2 cellular contexts compared by ENCODE assay signal in genomic region chr15:68894208-68894607, GRCh38.
TF ChIP-seq lines count a peak whose summit lies in the region.

No MANE protein-coding gene starts in this region.

TF ChIP-seq in GM23338, 12 proteins besides CTCF, POLR2A, EP300 and RAD21:
- TF ChIP-seq POLR2AphosphoS5 (IDR thresholded peaks at IDR 0.05; ENCODE audit: low read depth) (no peak), JUNB (IDR thresholded peaks at IDR 0.05; ENCODE audit: unreplicated experiment) (no peak), ZNF114 (CRISPR knock-in tag; IDR thresholded peaks at IDR 0.05) (no peak), ZNF331 (CRISPR knock-in tag; IDR thresholded peaks at IDR 0.05; ENCODE audit: low read depth) (no peak), EZH2phosphoT487 (IDR thresholded peaks at IDR 0.05; ENCODE audit: unreplicated experiment) (no peak), CREB1 (CRISPR knock-in tag; IDR thresholded peaks at IDR 0.05; ENCODE audit: low read depth) (no peak), STAT1 (IDR thresholded peaks at IDR 0.05; ENCODE audit: unreplicated experiment) (no peak), NANOG (IDR thresholded peaks at IDR 0.05; ENCODE audit: borderline replicate concordance) (no peak), EZH2 (IDR thresholded peaks at IDR 0.05; ENCODE audit: low read depth, unreplicated experiment) (no peak)
- TF ChIP-seq, protein P1, sequence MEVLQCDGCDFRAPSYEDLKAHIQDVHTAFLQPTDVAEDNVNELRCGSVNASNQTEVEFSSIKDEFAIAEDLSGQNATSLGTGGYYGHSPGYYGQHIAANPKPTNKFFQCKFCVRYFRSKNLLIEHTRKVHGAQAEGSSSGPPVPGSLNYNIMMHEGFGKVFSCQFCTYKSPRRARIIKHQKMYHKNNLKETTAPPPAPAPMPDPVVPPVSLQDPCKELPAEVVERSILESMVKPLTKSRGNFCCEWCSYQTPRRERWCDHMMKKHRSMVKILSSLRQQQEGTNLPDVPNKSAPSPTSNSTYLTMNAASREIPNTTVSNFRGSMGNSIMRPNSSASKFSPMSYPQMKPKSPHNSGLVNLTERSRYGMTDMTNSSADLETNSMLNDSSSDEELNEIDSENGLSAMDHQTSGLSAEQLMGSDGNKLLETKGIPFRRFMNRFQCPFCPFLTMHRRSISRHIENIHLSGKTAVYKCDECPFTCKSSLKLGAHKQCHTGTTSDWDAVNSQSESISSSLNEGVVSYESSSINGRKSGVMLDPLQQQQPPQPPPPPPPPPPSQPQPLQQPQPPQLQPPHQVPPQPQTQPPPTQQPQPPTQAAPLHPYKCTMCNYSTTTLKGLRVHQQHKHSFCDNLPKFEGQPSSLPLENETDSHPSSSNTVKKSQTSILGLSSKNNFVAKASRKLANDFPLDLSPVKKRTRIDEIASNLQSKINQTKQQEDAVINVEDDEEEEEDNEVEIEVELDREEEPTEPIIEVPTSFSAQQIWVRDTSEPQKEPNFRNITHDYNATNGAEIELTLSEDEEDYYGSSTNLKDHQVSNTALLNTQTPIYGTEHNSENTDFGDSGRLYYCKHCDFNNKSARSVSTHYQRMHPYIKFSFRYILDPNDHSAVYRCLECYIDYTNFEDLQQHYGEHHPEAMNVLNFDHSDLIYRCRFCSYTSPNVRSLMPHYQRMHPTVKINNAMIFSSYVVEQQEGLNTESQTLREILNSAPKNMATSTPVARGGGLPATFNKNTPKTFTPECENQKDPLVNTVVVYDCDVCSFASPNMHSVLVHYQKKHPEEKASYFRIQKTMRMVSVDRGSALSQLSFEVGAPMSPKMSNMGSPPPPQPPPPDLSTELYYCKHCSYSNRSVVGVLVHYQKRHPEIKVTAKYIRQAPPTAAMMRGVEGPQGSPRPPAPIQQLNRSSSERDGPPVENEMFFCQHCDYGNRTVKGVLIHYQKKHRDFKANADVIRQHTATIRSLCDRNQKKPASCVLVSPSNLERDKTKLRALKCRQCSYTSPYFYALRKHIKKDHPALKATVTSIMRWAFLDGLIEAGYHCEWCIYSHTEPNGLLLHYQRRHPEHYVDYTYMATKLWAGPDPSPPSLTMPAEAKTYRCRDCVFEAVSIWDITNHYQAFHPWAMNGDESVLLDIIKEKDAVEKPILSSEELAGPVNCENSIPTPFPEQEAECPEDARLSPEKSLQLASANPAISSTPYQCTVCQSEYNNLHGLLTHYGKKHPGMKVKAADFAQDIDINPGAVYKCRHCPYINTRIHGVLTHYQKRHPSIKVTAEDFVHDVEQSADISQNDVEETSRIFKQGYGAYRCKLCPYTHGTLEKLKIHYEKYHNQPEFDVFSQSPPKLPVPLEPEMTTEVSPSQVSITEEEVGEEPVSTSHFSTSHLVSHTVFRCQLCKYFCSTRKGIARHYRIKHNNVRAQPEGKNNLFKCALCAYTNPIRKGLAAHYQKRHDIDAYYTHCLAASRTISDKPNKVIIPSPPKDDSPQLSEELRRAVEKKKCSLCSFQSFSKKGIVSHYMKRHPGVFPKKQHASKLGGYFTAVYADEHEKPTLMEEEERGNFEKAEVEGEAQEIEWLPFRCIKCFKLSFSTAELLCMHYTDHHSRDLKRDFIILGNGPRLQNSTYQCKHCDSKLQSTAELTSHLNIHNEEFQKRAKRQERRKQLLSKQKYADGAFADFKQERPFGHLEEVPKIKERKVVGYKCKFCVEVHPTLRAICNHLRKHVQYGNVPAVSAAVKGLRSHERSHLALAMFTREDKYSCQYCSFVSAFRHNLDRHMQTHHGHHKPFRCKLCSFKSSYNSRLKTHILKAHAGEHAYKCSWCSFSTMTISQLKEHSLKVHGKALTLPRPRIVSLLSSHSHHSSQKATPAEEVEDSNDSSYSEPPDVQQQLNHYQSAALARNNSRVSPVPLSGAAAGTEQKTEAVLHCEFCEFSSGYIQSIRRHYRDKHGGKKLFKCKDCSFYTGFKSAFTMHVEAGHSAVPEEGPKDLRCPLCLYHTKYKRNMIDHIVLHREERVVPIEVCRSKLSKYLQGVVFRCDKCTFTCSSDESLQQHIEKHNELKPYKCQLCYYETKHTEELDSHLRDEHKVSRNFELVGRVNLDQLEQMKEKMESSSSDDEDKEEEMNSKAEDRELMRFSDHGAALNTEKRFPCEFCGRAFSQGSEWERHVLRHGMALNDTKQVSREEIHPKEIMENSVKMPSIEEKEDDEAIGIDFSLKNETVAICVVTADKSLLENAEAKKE (CRISPR knock-in tag; IDR thresholded peaks at IDR 0.05): no peak
- TF ChIP-seq, protein P2, sequence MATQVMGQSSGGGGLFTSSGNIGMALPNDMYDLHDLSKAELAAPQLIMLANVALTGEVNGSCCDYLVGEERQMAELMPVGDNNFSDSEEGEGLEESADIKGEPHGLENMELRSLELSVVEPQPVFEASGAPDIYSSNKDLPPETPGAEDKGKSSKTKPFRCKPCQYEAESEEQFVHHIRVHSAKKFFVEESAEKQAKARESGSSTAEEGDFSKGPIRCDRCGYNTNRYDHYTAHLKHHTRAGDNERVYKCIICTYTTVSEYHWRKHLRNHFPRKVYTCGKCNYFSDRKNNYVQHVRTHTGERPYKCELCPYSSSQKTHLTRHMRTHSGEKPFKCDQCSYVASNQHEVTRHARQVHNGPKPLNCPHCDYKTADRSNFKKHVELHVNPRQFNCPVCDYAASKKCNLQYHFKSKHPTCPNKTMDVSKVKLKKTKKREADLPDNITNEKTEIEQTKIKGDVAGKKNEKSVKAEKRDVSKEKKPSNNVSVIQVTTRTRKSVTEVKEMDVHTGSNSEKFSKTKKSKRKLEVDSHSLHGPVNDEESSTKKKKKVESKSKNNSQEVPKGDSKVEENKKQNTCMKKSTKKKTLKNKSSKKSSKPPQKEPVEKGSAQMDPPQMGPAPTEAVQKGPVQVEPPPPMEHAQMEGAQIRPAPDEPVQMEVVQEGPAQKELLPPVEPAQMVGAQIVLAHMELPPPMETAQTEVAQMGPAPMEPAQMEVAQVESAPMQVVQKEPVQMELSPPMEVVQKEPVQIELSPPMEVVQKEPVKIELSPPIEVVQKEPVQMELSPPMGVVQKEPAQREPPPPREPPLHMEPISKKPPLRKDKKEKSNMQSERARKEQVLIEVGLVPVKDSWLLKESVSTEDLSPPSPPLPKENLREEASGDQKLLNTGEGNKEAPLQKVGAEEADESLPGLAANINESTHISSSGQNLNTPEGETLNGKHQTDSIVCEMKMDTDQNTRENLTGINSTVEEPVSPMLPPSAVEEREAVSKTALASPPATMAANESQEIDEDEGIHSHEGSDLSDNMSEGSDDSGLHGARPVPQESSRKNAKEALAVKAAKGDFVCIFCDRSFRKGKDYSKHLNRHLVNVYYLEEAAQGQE (IDR thresholded peaks at IDR 0.05; ENCODE audit: unreplicated experiment): no peak
- TF ChIP-seq, protein P3, sequence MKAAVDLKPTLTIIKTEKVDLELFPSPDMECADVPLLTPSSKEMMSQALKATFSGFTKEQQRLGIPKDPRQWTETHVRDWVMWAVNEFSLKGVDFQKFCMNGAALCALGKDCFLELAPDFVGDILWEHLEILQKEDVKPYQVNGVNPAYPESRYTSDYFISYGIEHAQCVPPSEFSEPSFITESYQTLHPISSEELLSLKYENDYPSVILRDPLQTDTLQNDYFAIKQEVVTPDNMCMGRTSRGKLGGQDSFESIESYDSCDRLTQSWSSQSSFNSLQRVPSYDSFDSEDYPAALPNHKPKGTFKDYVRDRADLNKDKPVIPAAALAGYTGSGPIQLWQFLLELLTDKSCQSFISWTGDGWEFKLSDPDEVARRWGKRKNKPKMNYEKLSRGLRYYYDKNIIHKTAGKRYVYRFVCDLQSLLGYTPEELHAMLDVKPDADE (IDR thresholded peaks at IDR 0.05): no peak

TF ChIP-seq in H1, 55 proteins besides CTCF, POLR2A, EP300 and RAD21:
- TF ChIP-seq ASH2L (IDR thresholded peaks at IDR 0.05; ENCODE audit: low read length): no peak
- TF ChIP-seq YY1 (IDR thresholded peaks at IDR 0.05; ENCODE audit: low read depth, low read length): no peak
- no peak for TF ChIP-seq BACH1 (IDR thresholded peaks at IDR 0.05; ENCODE audit: low read length)
- no peak for TF ChIP-seq CEBPB (IDR thresholded peaks at IDR 0.05; ENCODE audit: low read depth, low read length)
- TF ChIP-seq MAFK (IDR thresholded peaks at IDR 0.05; ENCODE audit: low read depth, low read length): no peak
- TF ChIP-seq CHD1 (IDR thresholded peaks at IDR 0.05; ENCODE audit: low read depth, low read length): no peak
- TF ChIP-seq SAP30 (IDR thresholded peaks at IDR 0.05; ENCODE audit: insufficient read depth, insufficient replicate concordance, low read length): no peak
- TF ChIP-seq, protein P4, sequence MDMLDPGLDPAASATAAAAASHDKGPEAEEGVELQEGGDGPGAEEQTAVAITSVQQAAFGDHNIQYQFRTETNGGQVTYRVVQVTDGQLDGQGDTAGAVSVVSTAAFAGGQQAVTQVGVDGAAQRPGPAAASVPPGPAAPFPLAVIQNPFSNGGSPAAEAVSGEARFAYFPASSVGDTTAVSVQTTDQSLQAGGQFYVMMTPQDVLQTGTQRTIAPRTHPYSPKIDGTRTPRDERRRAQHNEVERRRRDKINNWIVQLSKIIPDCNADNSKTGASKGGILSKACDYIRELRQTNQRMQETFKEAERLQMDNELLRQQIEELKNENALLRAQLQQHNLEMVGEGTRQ (IDR thresholded peaks at IDR 0.05; ENCODE audit: low read length): no peak
- no peak for TF ChIP-seq KDM5A (IDR thresholded peaks at IDR 0.05; ENCODE audit: low read length)
- no peak for TF ChIP-seq SP1 (IDR thresholded peaks at IDR 0.05; ENCODE audit: low read depth, low read length)
- TF ChIP-seq SP2 (IDR thresholded peaks at IDR 0.05; ENCODE audit: low read length): no peak
- TF ChIP-seq NRF1 (IDR thresholded peaks at IDR 0.05; ENCODE audit: low read depth, low read length): no peak
- TF ChIP-seq SIX5 (IDR thresholded peaks at IDR 0.05; ENCODE audit: low read depth, low read length): no peak
- TF ChIP-seq SIN3A (conservative IDR thresholded peaks at IDR 0.05 in 1 of 2, IDR thresholded peaks at IDR 0.05 in 1 of 2; ENCODE audit: low read depth in 1 of 2, low read length in 2 of 2): no peak
TF ChIP-seq in H1: peak in this region for 0.
